In genomic region chr11:60345489-60345888, GRCh38 we compare ENCODE assay signal across 9 cellular contexts. TPM values are rescaled to one million over a fixed set of nuclear protein-coding genes. Genes with fewer than 3 reads are reported as not detected.
DNase-seq lines count a peak whose midpoint lies in the region; ATAC-seq and TF ChIP-seq lines count a peak whose summit lies in the region.
"Had no signal": no experiment of that assay in that cellular context is flagged by ENCODE, and none has a peak within 500 bp of the region (broad histone marks: within the 10 kb centered on the region; RNA-seq: fewer than 3 reads in every experiment).

No MANE protein-coding gene starts in this region.

- TF ChIP-seq EP300 in SK-N-SH (IDR thresholded peaks at IDR 0.05; ENCODE audit: borderline replicate concordance in 1 of 2, low read depth in 1 of 2, low read length in 1 of 2) = no peak

- no peak overlapping the region for H3K9ac ChIP-seq in SK-N-SH

- TF ChIP-seq CTCF in Caco-2 (IDR thresholded peaks at IDR 0.05; ENCODE audit: insufficient read depth in 1 of 2, low read depth in 1 of 2, low read length in 1 of 2, severe bottlenecking in 1 of 2, unreplicated experiment in 1 of 2) (peak; percentile 28 to 47), SK-N-SH (IDR thresholded peaks at IDR 0.05) (peak; percentile 56)

- H3K9me3 Mint-ChIP-seq in Caco-2 (ENCODE audit: unreplicated experiment) = no peaks in the 10 kb centered on the region
- no peaks in the 10 kb centered on the region for H3K9me3 Mint-ChIP-seq in CD8-positive, alpha-beta memory T cell

- H3K27ac Mint-ChIP-seq in Caco-2 (ENCODE audit: unreplicated experiment) = no peak overlapping the region
- no peak overlapping the region for H3K27ac Mint-ChIP-seq in CD8-positive, alpha-beta memory T cell

- H3K79me2 ChIP-seq in SK-N-SH (ENCODE audit: insufficient read depth) = no peaks in the 10 kb centered on the region

- H2AFZ ChIP-seq in SK-N-SH (ENCODE audit: low read depth) = no peak overlapping the region

- H3K4me3 ChIP-seq in Caco-2 (ENCODE audit: low read depth, low read length) (no peak overlapping the region), SK-N-SH (ENCODE audit: low read depth in 2 of 2, low read length in 1 of 2) (no peak overlapping the region)
- H3K4me3 ChIP-seq in CD8-positive, alpha-beta memory T cell (ENCODE audit: low read length) = no peak overlapping the region

- H3K9me2 ChIP-seq in SK-N-SH = no peaks in the 10 kb centered on the region

- H3K9me3 ChIP-seq in Caco-2 (no peaks in the 10 kb centered on the region), SK-N-SH (no peaks in the 10 kb centered on the region)
- H3K9me3 ChIP-seq in CD8-positive, alpha-beta memory T cell (ENCODE audit: low read length) = no peaks in the 10 kb centered on the region

- no peaks in the 10 kb centered on the region for H3K4me1 Mint-ChIP-seq in Caco-2 (ENCODE audit: low read depth, unreplicated experiment)
- H3K4me1 Mint-ChIP-seq in CD8-positive, alpha-beta memory T cell = no peaks in the 10 kb centered on the region

- H3K4me1 ChIP-seq in Caco-2 (no peaks in the 10 kb centered on the region), SK-N-SH (ENCODE audit: control insufficient read depth in 1 of 2, insufficient read depth in 2 of 2, low read depth in 1 of 2, low read length in 1 of 2) (no peaks in the 10 kb centered on the region)
- H3K4me1 ChIP-seq in CD8-positive, alpha-beta memory T cell (ENCODE audit: insufficient read depth, low read length) = no peaks in the 10 kb centered on the region

- POLR2A ChIA-PET in Caco-2 (lab: Charles Lee) = no interaction called here
- POLR2A ChIA-PET in SK-N-SH (lab: Yijun Ruan, JAX) = no interaction called here
- POLR2A ChIA-PET in CD8-positive, alpha-beta memory T cell (lab: Charles Lee) = no interaction called here

- intact Hi-C loops in Caco-2 (cut with micrococcal nuclease; ENCODE audit: unreplicated experiment) = loop anchor here (1.0 to 5.0 kb wide), 3 partner anchors 11 to 272 kb away; no protein-coding TSS in a partner anchor

- no TSS peak for BruUV-seq in Caco-2 (replicated peaks; lab: Mats Ljungman, UMichigan)

- CTCF ChIA-PET in Caco-2 (lab: Charles Lee) = interaction anchor here (0.6 to 2.0 kb wide), 5 partner anchors 11 to 399 kb away, joined by 3 to 13 read pairs (median 4); no protein-coding TSS in a partner anchor
- CTCF ChIA-PET in SK-N-SH (lab: Yijun Ruan, JAX) = interaction anchor here (0.8 to 2.9 kb wide), 4 partner anchors 12 to 273 kb away, joined by 3 to 17 read pairs (median 8); no protein-coding TSS in a partner anchor
- CTCF ChIA-PET in CD8-positive, alpha-beta memory T cell (lab: Charles Lee) = interaction anchor here (0.9 to 1.6 kb wide), 2 partner anchors 163 to 167 kb away, joined by 3 read pairs; no protein-coding TSS in a partner anchor

- H4K20me1 ChIP-seq in SK-N-SH (ENCODE audit: insufficient read depth) = no peaks in the 10 kb centered on the region

- no peaks in the 10 kb centered on the region for H3F3A ChIP-seq in SK-N-SH (replicated peaks; ENCODE audit: insufficient read depth)

- ATAC-seq in GM21390 (IDR thresholded peaks at IDR 0.05; ENCODE audit: unreplicated experiment) (peak; percentile 45), HG03521 (IDR thresholded peaks at IDR 0.05; ENCODE audit: unreplicated experiment) (no peak), HG03460 (IDR thresholded peaks at IDR 0.05; ENCODE audit: unreplicated experiment) (no peak)

- no peak overlapping the region for H3K27ac ChIP-seq in SK-N-SH (ENCODE audit: low read depth in 2 of 2, low read length in 1 of 2)
- H3K27ac ChIP-seq in CD8-positive, alpha-beta memory T cell (ENCODE audit: low read depth, low read length) = no peak overlapping the region

- H3K36me3 ChIP-seq in Caco-2 (ENCODE audit: control insufficient read depth, insufficient read depth, low read length) (no peaks in the 10 kb centered on the region), SK-N-SH (replicated peaks in 1 of 2; ENCODE audit: control insufficient read depth in 1 of 2, insufficient read depth in 2 of 2, low read length in 1 of 2) (no peaks in the 10 kb centered on the region)
- H3K36me3 ChIP-seq in CD8-positive, alpha-beta memory T cell (ENCODE audit: insufficient read depth, low read length) = no peaks in the 10 kb centered on the region

- peak in 1 of 2 experiments; percentile 33 for DNase-seq in Caco-2
- DNase-seq in SK-N-SH = no peak
- DNase-seq in kidney tubule cell (ENCODE audit: low spot score) = peak; percentile 25
- no peak for DNase-seq in NCI-H187 (lab: John Stamatoyannopoulos, UW)
- no peak for DNase-seq in CD8-positive, alpha-beta memory T cell

- no peak overlapping the region for H3K4me3 Mint-ChIP-seq in Caco-2 (ENCODE audit: unreplicated experiment)
- H3K4me3 Mint-ChIP-seq in CD8-positive, alpha-beta memory T cell = no peak overlapping the region

- no peaks in the 10 kb centered on the region for H3K27me3 ChIP-seq in Caco-2 (replicated peaks; ENCODE audit: control insufficient read depth, insufficient read depth, low read length)
- H3K27me3 ChIP-seq in SK-N-SH (ENCODE audit: insufficient read depth) = no peaks in the 10 kb centered on the region; the same call in 1 of the 2 replicates
- peaks cover 3% of the 10 kb centered on the region for H3K27me3 ChIP-seq in CD8-positive, alpha-beta memory T cell (ENCODE audit: insufficient read depth, low read length, poor library complexity, severe bottlenecking)

- H3K27me3 Mint-ChIP-seq in Caco-2 (ENCODE audit: insufficient read depth, unreplicated experiment) = no peaks in the 10 kb centered on the region
- peaks cover 1 to 37% of the 10 kb centered on the region in 2 donors for H3K27me3 Mint-ChIP-seq in CD8-positive, alpha-beta memory T cell

- no peak for TF ChIP-seq RAD21 in SK-N-SH (IDR thresholded peaks at IDR 0.05; ENCODE audit: low read length)

- no peak overlapping the region for H3K4me2 ChIP-seq in SK-N-SH

- H3K36me3 Mint-ChIP-seq in Caco-2 (ENCODE audit: insufficient read depth, unreplicated experiment) = no peaks in the 10 kb centered on the region
- H3K36me3 Mint-ChIP-seq in CD8-positive, alpha-beta memory T cell = no peaks in the 10 kb centered on the region

TF ChIP-seq in SK-N-SH, 30 proteins besides CTCF, POLR2A, EP300 and RAD21:
- TF ChIP-seq NFIC (IDR thresholded peaks at IDR 0.05; ENCODE audit: borderline replicate concordance) (peak; percentile 54), CHD2 (IDR thresholded peaks at IDR 0.05; ENCODE audit: low read length, partially characterized antibody) (no peak)

RNA-seq across cellular contexts. Expression of gene MS4A6E, which starts 18.4 kb away (rescaled TPM):
- not detected in 2 replicates for total RNA-seq in Caco-2 (2022)
- polyA plus RNA-seq in SK-N-SH (2012; rRNA removed) = not detected in 2 replicates
- not detected in 2 replicates for polyA plus RNA-seq in SK-N-SH (2012; cell fraction: cytosol; rRNA removed)
- polyA plus RNA-seq in SK-N-SH (2012; cell fraction: nucleus; rRNA removed) = not detected in 2 replicates
- not detected for total RNA-seq in CD8-positive, alpha-beta memory T cell
- not detected for polyA plus RNA-seq in CD8-positive, alpha-beta memory T cell
- polyA plus RNA-seq: aorta had no signal

RNA-seq across cellular contexts. Expression of gene MS4A7, which starts 32.8 kb away (rescaled TPM):
- not detected in 2 replicates for total RNA-seq in Caco-2 (2022)
- polyA plus RNA-seq in SK-N-SH (2012; rRNA removed) = not detected in 2 replicates
- polyA plus RNA-seq in SK-N-SH (2012; cell fraction: cytosol; rRNA removed) = not detected in 2 replicates
- polyA plus RNA-seq in SK-N-SH (2012; cell fraction: nucleus; rRNA removed) = not detected in 2 replicates
- total RNA-seq in CD8-positive, alpha-beta memory T cell = under 1 TPM; 0.51 to 0.98 TPM
- not detected for polyA plus RNA-seq in CD8-positive, alpha-beta memory T cell

RNA-seq across cellular contexts. Expression of gene MS4A14, which starts 50.8 kb away (rescaled TPM):
- not detected in 2 replicates for total RNA-seq in Caco-2 (2022)
- polyA plus RNA-seq in SK-N-SH (2012; rRNA removed) = not detected in 2 replicates
- not detected in 2 replicates for polyA plus RNA-seq in SK-N-SH (2012; cell fraction: cytosol; rRNA removed)
- not detected in 2 replicates for polyA plus RNA-seq in SK-N-SH (2012; cell fraction: nucleus; rRNA removed)
- total RNA-seq in CD8-positive, alpha-beta memory T cell = not detected
- not detected for polyA plus RNA-seq in CD8-positive, alpha-beta memory T cell
